In genomic region chr13:47929156-47929555, GRCh38 we compare ENCODE assay signal across 28 cellular contexts.
DNase-seq lines count a peak whose midpoint lies in the region; FAIRE-seq and TF ChIP-seq lines count a peak whose summit lies in the region.
"Had no signal": no experiment of that assay in that cellular context is flagged by ENCODE, and none has a peak within 500 bp of the region (broad histone marks: within the 10 kb centered on the region; RNA-seq: fewer than 3 reads in every experiment).

No MANE protein-coding gene starts in this region.

- no peak overlapping the region for H3K4me3 Mint-ChIP-seq in astrocyte (ENCODE audit: unreplicated experiment)
- H3K4me3 Mint-ChIP-seq: CD4-positive, alpha-beta memory T cell had no signal

- no peak overlapping the region for H3K27ac ChIP-seq in astrocyte (ENCODE audit: low read depth, low read length)
- no peak overlapping the region for H3K27ac ChIP-seq in caudate nucleus (ENCODE audit: low read depth, low read length)
- H3K27ac ChIP-seq: SJSA1 had no signal

- H3K4me3 ChIP-seq in astrocyte (ENCODE audit: insufficient read depth, low read depth, low read length) (no peak overlapping the region), fibroblast of the aortic adventitia (ENCODE audit: low read depth, low read length) (no peak overlapping the region)
- H3K4me3 ChIP-seq: MG63, SJSA1 had no signal

- H3K9me3 ChIP-seq in astrocyte (ENCODE audit: insufficient read depth, low read depth, low read length) = no peaks in the 10 kb centered on the region
- H3K9me3 ChIP-seq: MG63, SJSA1 had no signal

- H3K36me3 ChIP-seq in astrocyte (ENCODE audit: insufficient read depth, low read length) = no peaks in the 10 kb centered on the region
- H3K36me3 ChIP-seq: MG63, SJSA1 had no signal

- H3K9me3 Mint-ChIP-seq in astrocyte (ENCODE audit: unreplicated experiment) = no peaks in the 10 kb centered on the region
- H3K9me3 Mint-ChIP-seq: CD4-positive, alpha-beta memory T cell had no signal

- H2AFZ ChIP-seq in astrocyte (ENCODE audit: low read depth, low read length) = no peak overlapping the region

- H3K27me3 ChIP-seq in astrocyte (ENCODE audit: insufficient read depth, low read length) = no peaks in the 10 kb centered on the region
- H3K27me3 ChIP-seq: MG63, SJSA1 had no signal

- H3K9ac ChIP-seq in astrocyte (ENCODE audit: low read length) = no peak overlapping the region

- H3K79me2 ChIP-seq in astrocyte (ENCODE audit: insufficient read depth, low read length) = no peaks in the 10 kb centered on the region

- H4K20me1 ChIP-seq in astrocyte (ENCODE audit: insufficient read depth, low read length) = no peaks in the 10 kb centered on the region

- FAIRE-seq in astrocyte (lab: Jason Lieb, UNC) = no peak
- FAIRE-seq: GM18507, HTR-8/SVneo had no signal

- peaks cover 11% of the 10 kb centered on the region for H3K4me1 Mint-ChIP-seq in astrocyte (ENCODE audit: low read depth, unreplicated experiment)

- TF ChIP-seq CTCF in astrocyte (IDR thresholded peaks at IDR 0.05; ENCODE audit: insufficient read depth, low read depth, low read length) (no peak), fibroblast of the aortic adventitia (IDR thresholded peaks at IDR 0.05; ENCODE audit: insufficient read depth, low read length) (no peak)

- H3K27ac Mint-ChIP-seq in astrocyte (ENCODE audit: unreplicated experiment) = no peak overlapping the region
- H3K27ac Mint-ChIP-seq: CD4-positive, alpha-beta memory T cell had no signal

- H3K4me2 ChIP-seq in astrocyte (ENCODE audit: low read length) = peak overlapping the region; percentile 1

- no peaks in the 10 kb centered on the region for H3K27me3 Mint-ChIP-seq in astrocyte (ENCODE audit: low read depth, unreplicated experiment)
- H3K27me3 Mint-ChIP-seq: CD4-positive, alpha-beta memory T cell had no signal

- peaks cover 9% of the 10 kb centered on the region for H3K4me1 ChIP-seq in astrocyte (ENCODE audit: insufficient read depth, low read length)
- H3K4me1 ChIP-seq: SJSA1 had no signal

- DNase-seq in AG08395 (ENCODE audit: low spot score) = peak; percentile 44
- DNase-seq in GM03348 (ENCODE audit: low spot score) = peak; percentile 22
- DNase-seq in astrocyte (ENCODE audit: low read depth) = peak; percentile 14
- peak; percentile 19 for DNase-seq in fibroblast of the aortic adventitia (ENCODE audit: low read depth)
- DNase-seq in hippocampal formation (lab: John Stamatoyannopoulos, UW) = no peak
- no peak for DNase-seq in activated T-cell treated with anti-CD3 and anti-CD28 coated beads, Interleukin-2, amount 50 U/mL, for 48 hours
- no peak for DNase-seq in caudate nucleus (lab: John Stamatoyannopoulos, UW)
- no peak for DNase-seq in NCI-H774 (lab: John Stamatoyannopoulos, UW)
- DNase-seq: 8988T; ACHN; C1 segment of cervical spinal cord; CD4-positive, alpha-beta memory T cell; COR-L47; DMS 273 treated with DMSO at 0.1 percent for 48 hours; DMS79; GF-D8; H7; KBM-7; MG63; NCI-H1694; NCI-H2029 treated with DMSO at 0.1 percent for 48 hours; NCI-H446 treated with DMSO at 0.1 percent for 48 hours; NCI-H526; Right ventricle myocardium superior; RPMI8226 had no signal

- no peaks in the 10 kb centered on the region for H3K36me3 Mint-ChIP-seq in astrocyte (ENCODE audit: low read depth, unreplicated experiment)
- H3K36me3 Mint-ChIP-seq: CD4-positive, alpha-beta memory T cell had no signal

Comparison
In these comparisons a context has a peak if more than half of its experiments do, and no peak if none do; other contexts are left out.
1. DNase-seq: peak in AG08395 (single experiment), GM03348 (single experiment), astrocyte (single experiment) and fibroblast of the aortic adventitia (single experiment); none in hippocampal formation (0 of 2), activated T-cell treated with anti-CD3 and anti-CD28 coated beads, Interleukin-2, amount 50 U/mL, for 48 hours (0 of 2), caudate nucleus (0 of 61) and NCI-H774 (single experiment).